ENCODE assay signal across 35 cellular contexts in genomic region chr18:2894841-2895370, GRCh38. TPM values are rescaled to one million over a fixed set of nuclear protein-coding genes. Genes with fewer than 3 reads are reported as not detected.
DNase-seq lines count a peak whose midpoint lies in the region; ATAC-seq and TF ChIP-seq lines count a peak whose summit lies in the region.
"Had no signal": no experiment of that assay in that cellular context is flagged by ENCODE, and none has a peak within 500 bp of the region (broad histone marks: within the 10 kb centered on the region; RNA-seq: fewer than 3 reads in every experiment).

No MANE protein-coding gene starts in this region.

- WGBS in H9 (ENCODE audit: extremely low coverage, insufficient read length, low lambda C conversion rate), result no CpG with 5 or more reads among the region's 2 CpGs

- H3K79me1 ChIP-seq in H9 (ENCODE audit: insufficient read depth, low read depth, low read length, poor library complexity, severe bottlenecking), result no peaks in the 10 kb centered on the region

- no peak overlapping the region for H4K8ac ChIP-seq in H9 (replicated peaks; ENCODE audit: insufficient read length, low read depth, low read length)

- peaks cover 2% of the 10 kb centered on the region for H3K36me3 Mint-ChIP-seq in activated CD8-positive, alpha-beta memory T cell treated with anti-CD3 and anti-CD28 coated beads, Interleukin-2, amount 10 ng/mL, durations not matched to agents 7 days and 5 days
- H3K36me3 Mint-ChIP-seq in H9 (ENCODE audit: insufficient read depth in 1 of 3, low read depth in 3 of 3), result peaks cover 4 to 12% (median 4%) of the 10 kb centered on the region in 3 experiments; a peak in 4 of 7 replicates
- peaks cover 28% of the 10 kb centered on the region for H3K36me3 Mint-ChIP-seq in nephron progenitor cell (ENCODE audit: low read depth)

- peaks cover 23% of the 10 kb centered on the region for H3K4me1 Mint-ChIP-seq in activated CD8-positive, alpha-beta memory T cell treated with anti-CD3 and anti-CD28 coated beads, Interleukin-2, amount 10 ng/mL, durations not matched to agents 7 days and 5 days
- H3K4me1 Mint-ChIP-seq in H9 (peaks cover 26 to 36% of the 10 kb centered on the region in 2 experiments), nephron progenitor cell (peaks cover 67% of the 10 kb centered on the region)

- H2BK12ac ChIP-seq in H9 (ENCODE audit: insufficient read length, low read depth, low read length), result no peak overlapping the region

- DNase-seq in activated CD8-positive, alpha-beta memory T cell treated with anti-CD3 and anti-CD28 coated beads for 24 hours, result peak; percentile 47
- DNase-seq in activated CD8-positive, alpha-beta memory T cell treated with anti-CD3 and anti-CD28 coated beads, Interleukin-2, amount 10 ng/mL, durations not matched to agents 7 days and 5 days, result no peak
- DNase-seq in H9, result no peak
- peak; percentile 85 for DNase-seq in WERI-Rb-1
- DNase-seq in nephron progenitor cell, result no peak
- no peak for DNase-seq in A172 (ENCODE audit: low spot score)
- DNase-seq: activated CD4-positive, alpha-beta T cell treated with anti-CD3 and anti-CD28 coated beads, Interleukin-2, amount 10 ng/mL, durations not matched to agents 7 days and 5 days; activated naive CD4-positive, alpha-beta T cell treated with anti-CD3 and anti-CD28 coated beads, Interleukin-2, amount 10 ng/mL, durations not matched to agents 7 days and 5 days; activated T-cell treated with anti-CD3 and anti-CD28 coated beads, Interleukin-2, amount 50 U/mL, for 72 hours; amniotic stem cell; CD4-positive, CD25-positive, alpha-beta regulatory T cell; dorsolateral prefrontal cortex; gastrocnemius medialis; hypothalamus; KG1; NCI-H1105; NCI-H187 treated with DMSO at 0.1 percent for 48 hours; NCI-H2171 treated with DMSO at 0.1 percent for 48 hours; NCI-H524 treated with DMSO at 0.1 percent for 48 hours; NK-92 treated with Interleukin-12 subunit alpha and Interleukin-12 subunit beta, amount 100 ng/mL, for 24 hours; PC-3; small intestine; stimulated activated naive CD4-positive, alpha-beta T cell treated with Interleukin-2 at 50 U/mL for 16 hours; T1000 had no signal

- ATAC-seq in activated CD8-positive, alpha-beta memory T cell treated with anti-CD3 and anti-CD28 coated beads, Interleukin-2, amount 10 ng/mL, durations not matched to agents 7 days and 5 days, result no peak
- ATAC-seq in GM21526 (IDR thresholded peaks at IDR 0.05; ENCODE audit: low FRiP score, unreplicated experiment), result no peak
- no peak for ATAC-seq in HG03196 (IDR thresholded peaks at IDR 0.05; ENCODE audit: unreplicated experiment)
- ATAC-seq: A549; activated T-cell treated with anti-CD3 and anti-CD28 coated beads, Interleukin-2, amount 50 U/mL, for 72 hours; gastrocnemius medialis; left colon; PC-3; SK-N-SH treated with all-trans-retinoic acid at 6 μM for 48 hours had no signal

- no peak overlapping the region for H3T11ph ChIP-seq in H9 (ENCODE audit: low read length)

- no peak overlapping the region for H2BK120ac ChIP-seq in H9 (ENCODE audit: low read depth, low read length, poor library complexity, severe bottlenecking)

- no peak overlapping the region for H2AK5ac ChIP-seq in H9 (ENCODE audit: insufficient read length, low read length)

- TF ChIP-seq CTCF in H9 (conservative IDR thresholded peaks at IDR 0.05), result no peak
- TF ChIP-seq CTCF in WERI-Rb-1 (IDR thresholded peaks at IDR 0.05; ENCODE audit: low read depth, low read length), result no peak
- TF ChIP-seq CTCF in nephron progenitor cell (IDR thresholded peaks at IDR 0.05), result no peak

- no peak overlapping the region for H3K4me2 ChIP-seq in H9 (ENCODE audit: insufficient read depth, insufficient read length, low read length)
- H3K4me2 ChIP-seq: A549 had no signal

- no peak overlapping the region for H3K18ac ChIP-seq in H9 (ENCODE audit: insufficient read length, low read depth, low read length)

- H3K27me3 ChIP-seq in H9 (ENCODE audit: insufficient read depth, low read length), result no peaks in the 10 kb centered on the region
- H3K27me3 ChIP-seq in WERI-Rb-1 (ENCODE audit: insufficient read depth, low read depth, severe bottlenecking), result peaks cover 5% of the 10 kb centered on the region
- H3K27me3 ChIP-seq: brain microvascular endothelial cell, gastrocnemius medialis, ovary had no signal

- no peak overlapping the region for H2AFZ ChIP-seq in H9 (ENCODE audit: low read length)

- no peak overlapping the region for H2BK5ac ChIP-seq in H9 (ENCODE audit: insufficient read length, low read length)

- no peaks in the 10 kb centered on the region for H3K9me3 ChIP-seq in H9 (ENCODE audit: control insufficient read depth, low read depth, low read length)
- no peaks in the 10 kb centered on the region for H3K9me3 ChIP-seq in WERI-Rb-1 (ENCODE audit: severe bottlenecking)
- H3K9me3 ChIP-seq: A549, gastrocnemius medialis, ovary, suprapubic skin had no signal

- no peak overlapping the region for H2BK20ac ChIP-seq in H9 (ENCODE audit: low read depth, low read length, poor library complexity, severe bottlenecking)

- no peak overlapping the region for H4K5ac ChIP-seq in H9 (ENCODE audit: insufficient read length, low read depth, low read length)

- CTCF ChIA-PET in activated CD8-positive, alpha-beta memory T cell treated with anti-CD3 and anti-CD28 coated beads, Interleukin-2, amount 10 ng/mL, durations not matched to agents 7 days and 5 days (lab: Charles Lee), result interaction anchor here (1.2 kb wide), 1 partner anchor 12 kb away, joined by 3 read pairs; no protein-coding TSS in a partner anchor

- no peaks in the 10 kb centered on the region for H3K23me2 ChIP-seq in H9 (ENCODE audit: insufficient read length, low read depth, low read length, poor library complexity, severe bottlenecking)

- no peak overlapping the region for H3K9ac ChIP-seq in H9 (ENCODE audit: extremely low read depth, insufficient read length, low read length)

- no peak overlapping the region for H3K14ac ChIP-seq in H9 (ENCODE audit: insufficient read depth, low read length)

- no peaks in the 10 kb centered on the region for H3K4me1 ChIP-seq in H9 (ENCODE audit: insufficient read depth, low read length)
- H3K4me1 ChIP-seq: A549, gastrocnemius medialis had no signal

- H3K4me3 Mint-ChIP-seq in activated CD8-positive, alpha-beta memory T cell treated with anti-CD3 and anti-CD28 coated beads, Interleukin-2, amount 10 ng/mL, durations not matched to agents 7 days and 5 days, result no peak overlapping the region
- H3K4me3 Mint-ChIP-seq in H9 (no peak overlapping the region), nephron progenitor cell (no peak overlapping the region)
- H3K4me3 Mint-ChIP-seq: activated CD4-positive, alpha-beta T cell treated with anti-CD3 and anti-CD28 coated beads, Interleukin-2, amount 10 ng/mL, durations not matched to agents 7 days and 5 days; activated naive CD4-positive, alpha-beta T cell treated with anti-CD3 and anti-CD28 coated beads, Interleukin-2, amount 10 ng/mL, durations not matched to agents 7 days and 5 days; activated T-cell treated with anti-CD3 and anti-CD28 coated beads, Interleukin-2, amount 50 U/mL, for 72 hours; CD4-positive, CD25-positive, alpha-beta regulatory T cell; nephron had no signal

- no peak overlapping the region for H4K91ac ChIP-seq in H9 (ENCODE audit: insufficient read length, low read depth, low read length)

- no peak overlapping the region for H3K27ac Mint-ChIP-seq in activated CD8-positive, alpha-beta memory T cell treated with anti-CD3 and anti-CD28 coated beads, Interleukin-2, amount 10 ng/mL, durations not matched to agents 7 days and 5 days
- H3K27ac Mint-ChIP-seq in H9 (peak overlapping the region in 2 of 3 experiments; percentile 4 to 34; a peak in 2 of 7 replicates), nephron progenitor cell (peak overlapping the region; percentile 88)
- H3K27ac Mint-ChIP-seq: activated CD4-positive, alpha-beta T cell treated with anti-CD3 and anti-CD28 coated beads, Interleukin-2, amount 10 ng/mL, durations not matched to agents 7 days and 5 days; activated naive CD4-positive, alpha-beta T cell treated with anti-CD3 and anti-CD28 coated beads, Interleukin-2, amount 10 ng/mL, durations not matched to agents 7 days and 5 days; activated T-cell treated with anti-CD3 and anti-CD28 coated beads, Interleukin-2, amount 50 U/mL, for 72 hours had no signal

- H3K27me3 Mint-ChIP-seq in activated CD8-positive, alpha-beta memory T cell treated with anti-CD3 and anti-CD28 coated beads, Interleukin-2, amount 10 ng/mL, durations not matched to agents 7 days and 5 days, result no peaks in the 10 kb centered on the region
- peaks cover 9% of the 10 kb centered on the region for H3K27me3 Mint-ChIP-seq in H9 (ENCODE audit: low read depth)
- H3K27me3 Mint-ChIP-seq in nephron progenitor cell (ENCODE audit: low read depth, poor library complexity), result peaks cover 3% of the 10 kb centered on the region
- H3K27me3 Mint-ChIP-seq: activated CD4-positive, alpha-beta T cell treated with anti-CD3 and anti-CD28 coated beads, Interleukin-2, amount 10 ng/mL, durations not matched to agents 7 days and 5 days had no signal

- H3K23ac ChIP-seq in H9 (ENCODE audit: insufficient read length, low read depth, low read length), result no peak overlapping the region

- no peaks in the 10 kb centered on the region for H4K20me1 ChIP-seq in H9 (ENCODE audit: control insufficient read depth, insufficient read depth, insufficient read length)

- H3K79me2 ChIP-seq in H9 (ENCODE audit: insufficient read depth, low read length), result no peaks in the 10 kb centered on the region

- H2BK15ac ChIP-seq in H9 (ENCODE audit: low read depth, low read length), result no peak overlapping the region

- no peak overlapping the region for H3K56ac ChIP-seq in H9 (ENCODE audit: insufficient read length, low read depth, low read length)

- H3K4me3 ChIP-seq in WERI-Rb-1 (ENCODE audit: low read depth, low read length), result no peak overlapping the region
- H3K4me3 ChIP-seq: A549, dorsolateral prefrontal cortex, gastrocnemius medialis, ovary, suprapubic skin had no signal

- H3K9me3 Mint-ChIP-seq in activated CD8-positive, alpha-beta memory T cell treated with anti-CD3 and anti-CD28 coated beads, Interleukin-2, amount 10 ng/mL, durations not matched to agents 7 days and 5 days (ENCODE audit: low read depth), result no peaks in the 10 kb centered on the region
- H3K9me3 Mint-ChIP-seq in H9, result peaks cover 3 to 9% of the 10 kb centered on the region in 2 experiments; a peak in 3 of 5 replicates
- peaks cover 15% of the 10 kb centered on the region for H3K9me3 Mint-ChIP-seq in nephron progenitor cell
- H3K9me3 Mint-ChIP-seq: nephron had no signal

- H3K27ac ChIP-seq in H9 (ENCODE audit: insufficient read length, low read depth, low read length) (no peak overlapping the region), WERI-Rb-1 (no peak overlapping the region)
- H3K27ac ChIP-seq: A549, brain microvascular endothelial cell, dorsolateral prefrontal cortex, ovary, suprapubic skin, VCaP had no signal

- no peaks in the 10 kb centered on the region for H3K36me3 ChIP-seq in WERI-Rb-1
- H3K36me3 ChIP-seq: brain microvascular endothelial cell, gastrocnemius medialis, ovary, suprapubic skin had no signal

- no peak overlapping the region for H3K4ac ChIP-seq in H9 (ENCODE audit: low read depth, low read length)

RNA-seq across cellular contexts. Expression of gene EMILIN2, which starts 48.1 kb away (rescaled TPM):
- 10 to 100 TPM; 17.3 to 19.0 TPM for total RNA-seq in activated CD8-positive, alpha-beta memory T cell treated with anti-CD3 and anti-CD28 coated beads, Interleukin-2, amount 10 ng/mL, durations not matched to agents 7 days and 5 days
- 20.0 and 21.3 TPM in 2 replicates for total RNA-seq in H9 (2021)
- total RNA-seq in A172 (2014; rRNA removed; shearing (Covaris generic)), result 1.7 and 4.3 TPM in 2 replicates
- total RNA-seq: MCF 10A had no signal

Comparison
In these comparisons a context has a peak if more than half of its experiments do, and no peak if none do; other contexts are left out.
1. DNase-seq: peak in activated CD8-positive, alpha-beta memory T cell treated with anti-CD3 and anti-CD28 coated beads for 24 hours (single experiment) and WERI-Rb-1 (single experiment); none in activated CD8-positive, alpha-beta memory T cell treated with anti-CD3 and anti-CD28 coated beads, Interleukin-2, amount 10 ng/mL, durations not matched to agents 7 days and 5 days (single experiment), H9 (single experiment), nephron progenitor cell (single experiment) and A172 (single experiment).